In the genomic region with DNA sequence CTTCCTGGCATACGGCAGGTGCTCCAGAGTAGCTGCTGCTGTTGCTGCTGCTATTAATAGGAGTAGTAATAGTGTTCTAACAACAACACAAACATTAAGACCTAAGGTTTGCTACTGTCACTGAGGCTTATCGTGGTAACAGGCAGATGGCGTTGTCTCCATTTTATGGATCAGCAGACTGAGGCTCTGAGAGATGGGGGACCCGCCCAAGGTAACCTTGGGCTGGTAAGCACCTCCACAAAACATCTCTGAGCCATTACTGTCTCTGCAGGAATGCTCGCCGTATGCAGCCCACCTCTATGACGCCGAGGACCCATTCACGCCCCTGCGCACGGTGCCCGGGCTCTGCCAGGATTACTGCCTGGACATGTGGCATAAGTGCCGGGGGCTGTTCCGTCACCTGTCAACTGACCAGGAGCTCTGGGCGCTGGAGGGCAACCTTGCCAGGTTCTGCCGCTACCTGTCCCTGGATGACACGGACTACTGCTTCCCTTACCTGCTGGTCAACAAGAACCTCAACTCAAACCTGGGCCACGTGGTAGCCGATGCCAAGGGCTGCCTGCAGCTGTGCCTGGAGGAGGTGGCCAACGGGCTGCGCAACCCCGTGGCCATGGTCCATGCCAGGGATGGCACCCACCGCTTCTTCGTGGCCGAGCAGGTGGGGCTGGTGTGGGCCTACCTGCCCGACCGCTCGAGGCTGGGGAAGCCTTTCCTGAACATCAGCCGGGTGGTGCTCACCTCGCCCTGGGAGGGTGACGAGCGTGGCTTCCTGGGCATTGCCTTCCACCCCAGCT, we compare ENCODE assay signal across 15 cellular contexts. TPM values are rescaled to one million over a fixed set of nuclear protein-coding genes. Genes with fewer than 3 reads are reported as not detected.
DNase-seq lines count a peak whose midpoint lies in the region; ATAC-seq and TF ChIP-seq lines count a peak whose summit lies in the region.
"Had no signal": no experiment of that assay in that cellular context is flagged by ENCODE, and none has a peak within 500 bp of the region (broad histone marks: within the 10 kb centered on the region; RNA-seq: fewer than 3 reads in every experiment).

No MANE protein-coding gene starts in this region.

- TF ChIP-seq RAD21 in IMR-90 (IDR thresholded peaks at IDR 0.05; ENCODE audit: low read length) = no peak

- no peak overlapping the region for H3K27ac Mint-ChIP-seq in activated CD4-positive, alpha-beta memory T cell treated with anti-CD3 and anti-CD28 coated beads for 36 hours
- H3K27ac Mint-ChIP-seq: CD14-positive monocyte; CD4-positive, alpha-beta memory T cell had no signal

- no peak overlapping the region for H3K4me3 Mint-ChIP-seq in activated CD4-positive, alpha-beta memory T cell treated with anti-CD3 and anti-CD28 coated beads for 36 hours
- H3K4me3 Mint-ChIP-seq: CD14-positive monocyte; CD4-positive, alpha-beta memory T cell had no signal

- POLR2A ChIA-PET in IMR-90 (lab: Charles Lee; ENCODE audit: unreplicated experiment) = no interaction called here
- POLR2A ChIA-PET in activated CD4-positive, alpha-beta memory T cell treated with anti-CD3 and anti-CD28 coated beads for 36 hours (lab: Charles Lee) = no interaction called here

- peaks cover 0 to 3% (median 0%) of the 10 kb centered on the region in 11 experiments; a peak in 3 of 22 replicates for H3K27me3 ChIP-seq in BLaER1 treated with 17β-estradiol and CSF1 and Interleukin-3, amounts not matched to agents 10 nM and 100 nM
- peaks cover 4% of the 10 kb centered on the region; the same call in 1 of the 2 replicates for H3K27me3 ChIP-seq in IMR-90 (ENCODE audit: control insufficient read depth, insufficient read depth, low read length)
- H3K27me3 ChIP-seq in neuronal stem cell (ENCODE audit: control insufficient read depth in 3 of 3, insufficient read depth in 3 of 3, low read depth in 1 of 3, low read length in 3 of 3) = peaks cover 0 to 2% (median 0%) of the 10 kb centered on the region in 3 experiments
- H3K27me3 ChIP-seq: BE2C had no signal

- TF ChIP-seq POLR2A in IMR-90 (IDR thresholded peaks at IDR 0.05; ENCODE audit: low read depth, low read length) = no peak

- intact Hi-C loops in IMR-90 (cut with micrococcal nuclease) = no loop called here
- intact Hi-C loops in activated CD4-positive, alpha-beta memory T cell treated with anti-CD3 and anti-CD28 coated beads for 36 hours (cut with micrococcal nuclease) = no loop called here

- H3K4ac ChIP-seq in IMR-90 (ENCODE audit: low read depth, low read length) (no peak overlapping the region), neuronal stem cell (ENCODE audit: low read length) (no peak overlapping the region)

- H2BK15ac ChIP-seq in IMR-90 (ENCODE audit: low read depth, low read length) (no peak overlapping the region), neuronal stem cell (ENCODE audit: low read length) (peak overlapping the region; percentile 69)

- H2AFZ ChIP-seq in IMR-90 (replicated peaks; ENCODE audit: low read length, poor library complexity) (no peak overlapping the region), neuronal stem cell (ENCODE audit: low read length) (no peak overlapping the region)

- H3K56ac ChIP-seq in IMR-90 (ENCODE audit: extremely low read depth, insufficient read depth, low read length) = no peak overlapping the region

- TF ChIP-seq CTCF in IMR-90 (conservative IDR thresholded peaks at IDR 0.05; ENCODE audit: low read depth, low read length) = no peak

- no peak for ATAC-seq in IMR-90 (ENCODE audit: low read depth)
- no peak for ATAC-seq in GM19324 (IDR thresholded peaks at IDR 0.05; ENCODE audit: low FRiP score, unreplicated experiment)

- in situ Hi-C loops in IMR-90 (cut with MboI; ENCODE audit: low sequenced_read_pairs) = no loop called here

- no TSS peak for BruUV-seq in IMR-90 (replicated peaks; lab: Mats Ljungman, UMichigan)

- no peaks in the 10 kb centered on the region for H3K36me3 ChIP-seq in BLaER1 treated with 17β-estradiol and CSF1 and Interleukin-3, amounts not matched to agents 10 nM and 100 nM
- H3K36me3 ChIP-seq in IMR-90 (ENCODE audit: control insufficient read depth, insufficient read depth, low read length) (no peaks in the 10 kb centered on the region), neuronal stem cell (replicated peaks in 1 of 2; ENCODE audit: control insufficient read depth in 2 of 2, insufficient read depth in 2 of 2, low read length in 2 of 2) (no peaks in the 10 kb centered on the region)
- H3K36me3 ChIP-seq: BE2C, HAP-1 had no signal

- no peak overlapping the region for H3K4me3 ChIP-seq in BLaER1 treated with 17β-estradiol and CSF1 and Interleukin-3, amounts not matched to agents 10 nM and 100 nM
- no peak overlapping the region for H3K4me3 ChIP-seq in IMR-90 (ENCODE audit: insufficient read depth, low read depth, low read length)
- no peak overlapping the region for H3K4me3 ChIP-seq in neuronal stem cell (ENCODE audit: low read length in 2 of 2)
- H3K4me3 ChIP-seq: HAP-1 had no signal

- WGBS in IMR-90 (ENCODE audit: extremely low coverage in 2 of 2, insufficient read length in 1 of 2), 2 experiments = 96% methylated on average over 16 of the region's 32 CpGs; no CpG with 5 or more reads in 1 of the 2 experiments
- WGBS in neuronal stem cell (ENCODE audit: extremely low coverage in 2 of 2, insufficient read length in 2 of 2, insufficient replicate concordance in 1 of 2), 2 donors = no CpG with 5 or more reads among the region's 32 CpGs

- peak overlapping the region; percentile 42 for H2AK9ac ChIP-seq in IMR-90 (replicated peaks; ENCODE audit: low read depth, low read length, poor library complexity)

- peaks cover 21% of the 10 kb centered on the region for H3K27me3 Mint-ChIP-seq in activated CD4-positive, alpha-beta memory T cell treated with anti-CD3 and anti-CD28 coated beads for 36 hours

- H3K36me3 Mint-ChIP-seq in activated CD4-positive, alpha-beta memory T cell treated with anti-CD3 and anti-CD28 coated beads for 36 hours = no peaks in the 10 kb centered on the region
- H3K36me3 Mint-ChIP-seq: CD14-positive monocyte; CD4-positive, alpha-beta memory T cell had no signal

- H3K23ac ChIP-seq in IMR-90 (ENCODE audit: low read depth, low read length) (no peak overlapping the region), neuronal stem cell (ENCODE audit: low read depth, low read length, poor library complexity) (peak overlapping the region; percentile 75)

- no peak overlapping the region for H2BK5ac ChIP-seq in IMR-90 (ENCODE audit: low read depth, low read length, poor library complexity, severe bottlenecking)
- peak overlapping the region; percentile 55 for H2BK5ac ChIP-seq in neuronal stem cell (ENCODE audit: low read length)

- no peak overlapping the region for H2BK20ac ChIP-seq in IMR-90 (ENCODE audit: low read depth, low read length)

- DNase-seq in IMR-90 = no peak
- no peak for DNase-seq in neuronal stem cell (ENCODE audit: low spot score)
- no peak for DNase-seq in activated CD4-positive, alpha-beta memory T cell treated with anti-CD3 and anti-CD28 coated beads for 36 hours
- no peak for DNase-seq in NCI-H1105 (lab: John Stamatoyannopoulos, UW)
- DNase-seq: ACHN; BE2C; CD4-positive, alpha-beta memory T cell; DMS79 treated with DMSO at 0.1 percent for 48 hours; GF-D8 had no signal

- no peaks in the 10 kb centered on the region for H3K4me1 Mint-ChIP-seq in activated CD4-positive, alpha-beta memory T cell treated with anti-CD3 and anti-CD28 coated beads for 36 hours (ENCODE audit: low read depth)
- H3K4me1 Mint-ChIP-seq: CD14-positive monocyte; CD4-positive, alpha-beta memory T cell had no signal

- H4K5ac ChIP-seq in IMR-90 (ENCODE audit: low read depth, low read length) = no peak overlapping the region

- H4K8ac ChIP-seq in IMR-90 (ENCODE audit: low read depth in 2 of 2, low read length in 2 of 2) = no peak overlapping the region
- peak overlapping the region; percentile 92 for H4K8ac ChIP-seq in neuronal stem cell (ENCODE audit: low read depth, low read length)

- dilution Hi-C loops in IMR-90 (cut with HindIII; ENCODE audit: low sequenced_read_pairs, unreplicated experiment) = no loop called here

- H2BK120ac ChIP-seq in IMR-90 (ENCODE audit: low read depth, low read length) (no peak overlapping the region), neuronal stem cell (ENCODE audit: low read depth, low read length) (no peak overlapping the region)

- peaks cover 22 to 52% (median 35%) of the 10 kb centered on the region in 10 experiments for H3K4me1 ChIP-seq in BLaER1 treated with 17β-estradiol and CSF1 and Interleukin-3, amounts not matched to agents 10 nM and 100 nM
- H3K4me1 ChIP-seq in IMR-90 (ENCODE audit: control insufficient read depth, insufficient read depth, low read length) (no peaks in the 10 kb centered on the region; the same call in 1 of the 2 replicates), neuronal stem cell (ENCODE audit: control insufficient read depth in 2 of 2, insufficient read depth in 1 of 2, low read depth in 1 of 2, low read length in 2 of 2) (peaks cover 4 to 7% of the 10 kb centered on the region in 2 donors)
- H3K4me1 ChIP-seq: BE2C, HAP-1 had no signal

- H4K91ac ChIP-seq in IMR-90 (ENCODE audit: insufficient read depth, low read depth, low read length) (no peak overlapping the region), neuronal stem cell (ENCODE audit: low read depth, low read length, poor library complexity) (no peak overlapping the region)

- no peak overlapping the region for H2AK5ac ChIP-seq in IMR-90 (ENCODE audit: low read depth, low read length)
- peak overlapping the region; percentile 90 for H2AK5ac ChIP-seq in neuronal stem cell (ENCODE audit: low read depth, low read length)

- H3K79me1 ChIP-seq in IMR-90 (ENCODE audit: low read depth in 1 of 2, low read length in 2 of 2) = no peaks in the 10 kb centered on the region
- H3K79me1 ChIP-seq in neuronal stem cell (ENCODE audit: low read depth, low read length) = no peaks in the 10 kb centered on the region

- H3K9me3 Mint-ChIP-seq in activated CD4-positive, alpha-beta memory T cell treated with anti-CD3 and anti-CD28 coated beads for 36 hours = no peaks in the 10 kb centered on the region

- H3K4me2 ChIP-seq in BLaER1 treated with 17β-estradiol and CSF1 and Interleukin-3, amounts not matched to agents 10 nM and 100 nM = peak overlapping the region; percentile 13 to 81 (median 73); a peak in 20 of 22 replicates
- H3K4me2 ChIP-seq in IMR-90 (ENCODE audit: low read depth, low read length) (no peak overlapping the region), neuronal stem cell (ENCODE audit: insufficient read depth, low read length, poor library complexity, severe bottlenecking) (no peak overlapping the region)
- H3K4me2 ChIP-seq: KMS-11 had no signal

- CTCF ChIA-PET in IMR-90 (lab: Yijun Ruan, JAX) = no interaction called here
- CTCF ChIA-PET in activated CD4-positive, alpha-beta memory T cell treated with anti-CD3 and anti-CD28 coated beads for 36 hours (lab: Charles Lee) = no interaction called here

- H3K9ac ChIP-seq in BLaER1 treated with 17β-estradiol and CSF1 and Interleukin-3, amounts not matched to agents 10 nM and 100 nM = 0 out of 22 replicates have a peak overlapping the region, but pooled peaks of 1 of the 11 experiments have one; percentile 11
- no peak overlapping the region for H3K9ac ChIP-seq in IMR-90 (ENCODE audit: low read depth, low read length)
- no peak overlapping the region for H3K9ac ChIP-seq in neuronal stem cell (ENCODE audit: low read depth, low read length, poor library complexity)
- H3K9ac ChIP-seq: KMS-11 had no signal

- no peak overlapping the region for H3K27ac ChIP-seq in BLaER1 treated with 17β-estradiol and CSF1 and Interleukin-3, amounts not matched to agents 10 nM and 100 nM
- no peak overlapping the region for H3K27ac ChIP-seq in IMR-90 (ENCODE audit: insufficient read depth, low read length)
- no peak overlapping the region for H3K27ac ChIP-seq in neuronal stem cell (replicated peaks; ENCODE audit: low read length)
- H3K27ac ChIP-seq: KMS-11 had no signal

- peaks cover 5% of the 10 kb centered on the region; the same call in 1 of the 2 replicates for H3K9me1 ChIP-seq in IMR-90 (ENCODE audit: insufficient read depth, low read length)

- no peak overlapping the region for H2BK12ac ChIP-seq in neuronal stem cell (ENCODE audit: low read length)

- H3K14ac ChIP-seq in IMR-90 (replicated peaks; ENCODE audit: low read depth, low read length) (no peak overlapping the region), neuronal stem cell (ENCODE audit: low read length) (peak overlapping the region; percentile 28)

- H3K9me3 ChIP-seq in BLaER1 treated with 17β-estradiol and CSF1 and Interleukin-3, amounts not matched to agents 10 nM and 100 nM (replicated peaks in 1 of 11) = no peaks in the 10 kb centered on the region
- H3K9me3 ChIP-seq in IMR-90 (ENCODE audit: control insufficient read depth, insufficient read depth, low read length) (no peaks in the 10 kb centered on the region), neuronal stem cell (replicated peaks in 1 of 2; ENCODE audit: control insufficient read depth in 2 of 2, insufficient read depth in 1 of 2, low read depth in 1 of 2, low read length in 2 of 2) (no peaks in the 10 kb centered on the region)
- H3K9me3 ChIP-seq: BE2C, HAP-1 had no signal

- H3K18ac ChIP-seq in IMR-90 (ENCODE audit: low read depth, low read length) (no peak overlapping the region), neuronal stem cell (ENCODE audit: low read length) (peak overlapping the region; percentile 16)

- no peaks in the 10 kb centered on the region for H4K20me1 ChIP-seq in BLaER1 treated with 17β-estradiol and CSF1 and Interleukin-3, amounts not matched to agents 10 nM and 100 nM
- H4K20me1 ChIP-seq in IMR-90 (ENCODE audit: insufficient read depth, low read length) = no peaks in the 10 kb centered on the region

RNA-seq across cellular contexts. Expression of a gene that starts 7.2 kb away (rescaled TPM):
- total RNA-seq in IMR-90 (2012; rRNA removed) = 0.56 and 0.72 TPM in 2 replicates
- polyA plus RNA-seq in IMR-90 (2012; rRNA removed) = 0.65 and 1.4 TPM in 2 replicates
- polyA plus RNA-seq in IMR-90 (2012; cell fraction: cytosol; rRNA removed) = 0.48 and 1.5 TPM in 2 replicates
- polyA plus RNA-seq in IMR-90 (2012; cell fraction: nucleus; rRNA removed; ENCODE audit: low replicate concordance) = 0.64 and 1.3 TPM in 2 replicates
- polyA plus RNA-seq in neuronal stem cell (2013, experiment 1 of 2) = 0.67 TPM
- polyA plus RNA-seq in neuronal stem cell (2013, experiment 2 of 2) = 0.71 TPM
- under 1 TPM; 0.29 to 0.38 TPM for total RNA-seq in activated CD4-positive, alpha-beta memory T cell treated with anti-CD3 and anti-CD28 coated beads for 36 hours
- polyA plus RNA-seq: CD14-positive monocyte; CD4-positive, alpha-beta memory T cell had no signal

RNA-seq across cellular contexts. Expression of a gene that starts 31.9 kb away (rescaled TPM):
- total RNA-seq in IMR-90 (2012; rRNA removed) = under 0.01 and 0.18 TPM in 2 replicates
- 0.24 and 0.31 TPM in 2 replicates for polyA plus RNA-seq in IMR-90 (2012; rRNA removed)
- 0.09 and 0.31 TPM in 2 replicates for polyA plus RNA-seq in IMR-90 (2012; cell fraction: cytosol; rRNA removed)
- polyA plus RNA-seq in IMR-90 (2012; cell fraction: nucleus; rRNA removed; ENCODE audit: low replicate concordance) = 1.0 and 1.2 TPM in 2 replicates
- polyA plus RNA-seq in neuronal stem cell (2013, experiment 1 of 2) = 1.5 TPM
- 1.6 TPM for polyA plus RNA-seq in neuronal stem cell (2013, experiment 2 of 2)
- under 1 TPM; 0.19 to 0.21 TPM for total RNA-seq in activated CD4-positive, alpha-beta memory T cell treated with anti-CD3 and anti-CD28 coated beads for 36 hours
- total RNA-seq: H4 had no signal
- polyA plus RNA-seq: CD14-positive monocyte; CD4-positive, alpha-beta memory T cell had no signal

RNA-seq across cellular contexts. Expression of a gene that starts 48.1 kb away (rescaled TPM):
- 13.9 and 16.0 TPM in 2 replicates for total RNA-seq in IMR-90 (2012; rRNA removed)
- 19.0 and 22.2 TPM in 2 replicates for polyA plus RNA-seq in IMR-90 (2012; rRNA removed)
- 10.9 and 15.5 TPM in 2 replicates for polyA plus RNA-seq in IMR-90 (2012; cell fraction: cytosol; rRNA removed)
- polyA plus RNA-seq in IMR-90 (2012; cell fraction: nucleus; rRNA removed; ENCODE audit: low replicate concordance) = 11.3 and 20.4 TPM in 2 replicates
- polyA plus RNA-seq in neuronal stem cell (2013, experiment 1 of 2) = 22.3 TPM
- 22.5 TPM for polyA plus RNA-seq in neuronal stem cell (2013, experiment 2 of 2)
- total RNA-seq in activated CD4-positive, alpha-beta memory T cell treated with anti-CD3 and anti-CD28 coated beads for 36 hours = 10 to 100 TPM; 10.7 to 12.3 TPM

Comparison
In these comparisons a context has a peak if more than half of its experiments do, and no peak if none do; other contexts are left out.
1. H3K4me2 ChIP-seq: peak in BLaER1 treated with 17β-estradiol and CSF1 and Interleukin-3, amounts not matched to agents 10 nM and 100 nM (11 of 11); none in IMR-90 (single experiment) and neuronal stem cell (single experiment).